16 cellular contexts compared by ENCODE assay signal in genomic region chr12:89369166-89369565, GRCh38.
"Had no signal": no experiment of that assay in that cellular context is flagged by ENCODE, and none has a peak within 500 bp of the region (broad histone marks: within the 10 kb centered on the region; RNA-seq: fewer than 3 reads in every experiment).

No MANE protein-coding gene starts in this region.

- H3K4me3 ChIP-seq: coronary artery, lower lobe of right lung, sigmoid colon, spleen, thyroid gland, uterus had no signal

- H3K36me3 ChIP-seq: lower lobe of right lung, sigmoid colon, spleen, thyroid gland, uterus had no signal

- H3K9me3 ChIP-seq: lower lobe of right lung, sigmoid colon, spleen, thyroid gland, uterus had no signal

- H3K27ac ChIP-seq: coronary artery, lower lobe of right lung, sigmoid colon, spleen, thyroid gland, uterus had no signal

- H3K27me3 ChIP-seq: sigmoid colon, spleen, thyroid gland, uterus had no signal

- DNase-seq: activated CD4-positive, alpha-beta T cell treated with anti-CD3 and anti-CD28 coated beads, Interleukin-2, amount 10 ng/mL, durations not matched to agents 24 days and 14 days; activated CD8-positive, alpha-beta T cell treated with anti-CD3 and anti-CD28 coated beads, Interleukin-2, amount 10 ng/mL, durations not matched to agents 7 days and 5 days; activated naive CD4-positive, alpha-beta T cell treated with anti-CD3 and anti-CD28 coated beads for 36 hours; activated T-cell treated with anti-CD3 and anti-CD28 coated beads, Interleukin-2, amount 50 U/mL, for 24 hours; effector CD4-positive, alpha-beta T cell; lower lobe of right lung; occipital lobe; posterior cingulate gyrus; sigmoid colon; spleen; stimulated activated naive CD4-positive, alpha-beta T cell; T-helper 1 cell; T-helper 9 cell; thyroid gland; uterus had no signal

- ATAC-seq: activated CD8-positive, alpha-beta T cell treated with anti-CD3 and anti-CD28 coated beads, Interleukin-2, amount 10 ng/mL, durations not matched to agents 7 days and 5 days had no signal
